In genomic region chr12:106941481-106942156, GRCh38 we compare ENCODE assay signal across 1 cellular context.
A peak's percentile ranks its signal among the peaks of the same experiment; 100 is the strongest.
TF ChIP-seq lines count a peak whose summit lies in the region.

No MANE protein-coding gene starts in this region.

TF ChIP-seq in K562, 482 proteins besides CTCF, POLR2A, EP300 and RAD21 (continued from another document and continues in another):
- TF ChIP-seq, protein P1, sequence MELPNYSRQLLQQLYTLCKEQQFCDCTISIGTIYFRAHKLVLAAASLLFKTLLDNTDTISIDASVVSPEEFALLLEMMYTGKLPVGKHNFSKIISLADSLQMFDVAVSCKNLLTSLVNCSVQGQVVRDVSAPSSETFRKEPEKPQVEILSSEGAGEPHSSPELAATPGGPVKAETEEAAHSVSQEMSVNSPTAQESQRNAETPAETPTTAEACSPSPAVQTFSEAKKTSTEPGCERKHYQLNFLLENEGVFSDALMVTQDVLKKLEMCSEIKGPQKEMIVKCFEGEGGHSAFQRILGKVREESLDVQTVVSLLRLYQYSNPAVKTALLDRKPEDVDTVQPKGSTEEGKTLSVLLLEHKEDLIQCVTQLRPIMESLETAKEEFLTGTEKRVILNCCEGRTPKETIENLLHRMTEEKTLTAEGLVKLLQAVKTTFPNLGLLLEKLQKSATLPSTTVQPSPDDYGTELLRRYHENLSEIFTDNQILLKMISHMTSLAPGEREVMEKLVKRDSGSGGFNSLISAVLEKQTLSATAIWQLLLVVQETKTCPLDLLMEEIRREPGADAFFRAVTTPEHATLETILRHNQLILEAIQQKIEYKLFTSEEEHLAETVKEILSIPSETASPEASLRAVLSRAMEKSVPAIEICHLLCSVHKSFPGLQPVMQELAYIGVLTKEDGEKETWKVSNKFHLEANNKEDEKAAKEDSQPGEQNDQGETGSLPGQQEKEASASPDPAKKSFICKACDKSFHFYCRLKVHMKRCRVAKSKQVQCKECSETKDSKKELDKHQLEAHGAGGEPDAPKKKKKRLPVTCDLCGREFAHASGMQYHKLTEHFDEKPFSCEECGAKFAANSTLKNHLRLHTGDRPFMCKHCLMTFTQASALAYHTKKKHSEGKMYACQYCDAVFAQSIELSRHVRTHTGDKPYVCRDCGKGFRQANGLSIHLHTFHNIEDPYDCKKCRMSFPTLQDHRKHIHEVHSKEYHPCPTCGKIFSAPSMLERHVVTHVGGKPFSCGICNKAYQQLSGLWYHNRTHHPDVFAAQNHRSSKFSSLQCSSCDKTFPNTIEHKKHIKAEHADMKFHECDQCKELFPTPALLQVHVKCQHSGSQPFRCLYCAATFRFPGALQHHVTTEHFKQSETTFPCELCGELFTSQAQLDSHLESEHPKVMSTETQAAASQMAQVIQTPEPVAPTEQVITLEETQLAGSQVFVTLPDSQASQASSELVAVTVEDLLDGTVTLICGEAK (IDR thresholded peaks at IDR 0.05) = no peak
- TF ChIP-seq, protein P1 (CRISPR knock-in tag; IDR thresholded peaks at IDR 0.05) = no peak
- TF ChIP-seq MTF1 (CRISPR knock-in tag; IDR thresholded peaks at IDR 0.05; ENCODE audit: borderline replicate concordance) (no peak), ZNF445 (CRISPR knock-in tag; IDR thresholded peaks at IDR 0.05; ENCODE audit: low read depth) (no peak), ARID3A (IDR thresholded peaks at IDR 0.05; ENCODE audit: borderline replicate concordance, low read depth, low read length) (peak; percentile 58; the same call in 1 of the 2 replicates), ZNF75A (CRISPR knock-in tag; IDR thresholded peaks at IDR 0.05) (no peak), ARID2 (IDR thresholded peaks at IDR 0.05) (no peak), ZZZ3 (IDR thresholded peaks at IDR 0.05) (no peak), DIDO1 (tag; IDR thresholded peaks at IDR 0.05; ENCODE audit: low read depth) (no peak), JUN (IDR thresholded peaks at IDR 0.05; ENCODE audit: borderline replicate concordance, low read depth, low read length) (peak; percentile 17; the same call in 1 of the 2 replicates), JUN (CRISPR knock-in tag; IDR thresholded peaks at IDR 0.05; ENCODE audit: borderline replicate concordance) (no peak), ZNF408 (CRISPR knock-in tag; IDR thresholded peaks at IDR 0.05; ENCODE audit: low read depth) (no peak), POLR2H (tag; IDR thresholded peaks at IDR 0.05; ENCODE audit: low read depth) (no peak), ID3 (CRISPR knock-in tag; IDR thresholded peaks at IDR 0.05) (no peak), ID3 (tag; IDR thresholded peaks at IDR 0.05) (no peak), ILF3 (IDR thresholded peaks at IDR 0.05; ENCODE audit: borderline replicate concordance) (0 out of 2 replicates have a peak, but pooled peaks have one; percentile 42), ZNF311 (CRISPR knock-in tag; IDR thresholded peaks at IDR 0.05) (no peak), DEAF1 (CRISPR knock-in tag; IDR thresholded peaks at IDR 0.05) (no peak), ZNF589 (CRISPR knock-in tag; IDR thresholded peaks at IDR 0.05; ENCODE audit: low read depth) (no peak), CEBPB (tag; IDR thresholded peaks at IDR 0.05) (no peak), KLF16 (IDR thresholded peaks at IDR 0.05) (peak; percentile 70; the same call in 1 of the 2 replicates), SRSF3 (IDR thresholded peaks at IDR 0.05; ENCODE audit: insufficient read depth, low read length) (no peak), MECOM (CRISPR knock-in tag; IDR thresholded peaks at IDR 0.05) (no peak), E2F5 (CRISPR knock-in tag; IDR thresholded peaks at IDR 0.05) (no peak), ZBTB34 (CRISPR knock-in tag; IDR thresholded peaks at IDR 0.05) (no peak), SMAD2 (IDR thresholded peaks at IDR 0.05; ENCODE audit: low read depth, low read length) (no peak), UBTF (IDR thresholded peaks at IDR 0.05; ENCODE audit: borderline replicate concordance in 1 of 2, low read depth in 2 of 2, low read length in 2 of 2) (no peak), DNMT1 (IDR thresholded peaks at IDR 0.05) (no peak), KDM4B (IDR thresholded peaks at IDR 0.05; ENCODE audit: borderline replicate concordance in 2 of 2, low read depth in 1 of 2) (no peak), ZNF696 (CRISPR knock-in tag; conservative IDR thresholded peaks at IDR 0.05) (no peak), ZNF184 (CRISPR knock-in tag; IDR thresholded peaks at IDR 0.05) (no peak), NCOA1 (IDR thresholded peaks at IDR 0.05; ENCODE audit: low read depth) (no peak), NRF1 (conservative IDR thresholded peaks at IDR 0.05 in 1 of 2, IDR thresholded peaks at IDR 0.05 in 1 of 2) (no peak), TCF3 (CRISPR knock-in tag; IDR thresholded peaks at IDR 0.05) (peak; percentile 81), ZNF165 (CRISPR knock-in tag; IDR thresholded peaks at IDR 0.05; ENCODE audit: borderline replicate concordance) (no peak), CHD2 (IDR thresholded peaks at IDR 0.05; ENCODE audit: low read depth, low read length) (no peak)
- TF ChIP-seq, protein P2, sequence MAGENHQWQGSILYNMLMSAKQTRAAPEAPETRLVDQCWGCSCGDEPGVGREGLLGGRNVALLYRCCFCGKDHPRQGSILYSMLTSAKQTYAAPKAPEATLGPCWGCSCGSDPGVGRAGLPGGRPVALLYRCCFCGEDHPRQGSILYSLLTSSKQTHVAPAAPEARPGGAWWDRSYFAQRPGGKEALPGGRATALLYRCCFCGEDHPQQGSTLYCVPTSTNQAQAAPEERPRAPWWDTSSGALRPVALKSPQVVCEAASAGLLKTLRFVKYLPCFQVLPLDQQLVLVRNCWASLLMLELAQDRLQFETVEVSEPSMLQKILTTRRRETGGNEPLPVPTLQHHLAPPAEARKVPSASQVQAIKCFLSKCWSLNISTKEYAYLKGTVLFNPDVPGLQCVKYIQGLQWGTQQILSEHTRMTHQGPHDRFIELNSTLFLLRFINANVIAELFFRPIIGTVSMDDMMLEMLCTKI (IDR thresholded peaks at IDR 0.05; ENCODE audit: partially characterized antibody) = no peak
- TF ChIP-seq, protein P3, sequence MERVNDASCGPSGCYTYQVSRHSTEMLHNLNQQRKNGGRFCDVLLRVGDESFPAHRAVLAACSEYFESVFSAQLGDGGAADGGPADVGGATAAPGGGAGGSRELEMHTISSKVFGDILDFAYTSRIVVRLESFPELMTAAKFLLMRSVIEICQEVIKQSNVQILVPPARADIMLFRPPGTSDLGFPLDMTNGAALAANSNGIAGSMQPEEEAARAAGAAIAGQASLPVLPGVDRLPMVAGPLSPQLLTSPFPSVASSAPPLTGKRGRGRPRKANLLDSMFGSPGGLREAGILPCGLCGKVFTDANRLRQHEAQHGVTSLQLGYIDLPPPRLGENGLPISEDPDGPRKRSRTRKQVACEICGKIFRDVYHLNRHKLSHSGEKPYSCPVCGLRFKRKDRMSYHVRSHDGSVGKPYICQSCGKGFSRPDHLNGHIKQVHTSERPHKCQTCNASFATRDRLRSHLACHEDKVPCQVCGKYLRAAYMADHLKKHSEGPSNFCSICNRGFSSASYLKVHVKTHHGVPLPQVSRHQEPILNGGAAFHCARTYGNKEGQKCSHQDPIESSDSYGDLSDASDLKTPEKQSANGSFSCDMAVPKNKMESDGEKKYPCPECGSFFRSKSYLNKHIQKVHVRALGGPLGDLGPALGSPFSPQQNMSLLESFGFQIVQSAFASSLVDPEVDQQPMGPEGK (CRISPR knock-in tag; IDR thresholded peaks at IDR 0.05; ENCODE audit: borderline replicate concordance) = no peak
- TF ChIP-seq, protein P4, sequence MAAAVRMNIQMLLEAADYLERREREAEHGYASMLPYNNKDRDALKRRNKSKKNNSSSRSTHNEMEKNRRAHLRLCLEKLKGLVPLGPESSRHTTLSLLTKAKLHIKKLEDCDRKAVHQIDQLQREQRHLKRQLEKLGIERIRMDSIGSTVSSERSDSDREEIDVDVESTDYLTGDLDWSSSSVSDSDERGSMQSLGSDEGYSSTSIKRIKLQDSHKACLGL (CRISPR knock-in tag; IDR thresholded peaks at IDR 0.05; ENCODE audit: borderline replicate concordance, poor library complexity, severe bottlenecking) = no peak
